ENCODE assay signal across 21 cellular contexts in the genomic region with DNA sequence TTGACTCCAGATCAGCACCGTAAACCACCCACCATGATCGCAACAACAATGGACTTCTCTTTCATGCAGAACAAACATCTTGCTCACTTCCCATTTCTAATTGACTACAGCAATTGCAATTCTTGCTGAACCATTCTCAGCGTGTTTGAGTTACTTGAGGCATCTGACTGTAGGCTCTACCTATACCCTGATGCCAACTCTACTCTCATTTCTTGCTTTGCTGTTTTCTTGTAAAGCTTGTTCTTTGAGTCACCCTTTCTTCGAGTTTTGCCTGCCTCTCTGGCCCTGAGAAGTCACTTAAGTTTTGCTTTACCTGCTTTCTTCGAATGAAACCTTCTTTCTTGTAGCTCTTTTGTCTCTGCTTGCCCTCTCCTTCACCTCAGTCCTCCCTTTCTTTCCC.
DNase-seq lines count a peak whose midpoint lies in the region; ATAC-seq, FAIRE-seq and TF ChIP-seq lines count a peak whose summit lies in the region.
"Had no signal": no experiment of that assay in that cellular context is flagged by ENCODE, and none has a peak within 500 bp of the region (broad histone marks: within the 10 kb centered on the region; RNA-seq: fewer than 3 reads in every experiment).

No MANE protein-coding gene starts in this region.

- H4K20me1 ChIP-seq in GM12878 (ENCODE audit: control insufficient read depth, insufficient read depth) (no peaks in the 10 kb centered on the region), osteoblast (ENCODE audit: insufficient read depth, low read length) (no peaks in the 10 kb centered on the region)

- no peak overlapping the region for H3K27ac ChIP-seq in GM12878 (ENCODE audit: control insufficient read depth, insufficient read depth)
- H3K27ac ChIP-seq in osteoblast (ENCODE audit: low read depth, low read length), result no peak overlapping the region
- H3K27ac ChIP-seq: 22Rv1, C4-2B had no signal

- ATAC-seq in GM12878, result peak; percentile 24; the same call in 1 of the 3 replicates
- ATAC-seq: HCT116, SK-N-SH treated with all-trans-retinoic acid at 6 μM for 48 hours had no signal

- BruUV-seq in GM12878 (replicated peaks; lab: Mats Ljungman, UMichigan), result no TSS peak

- DNase-seq in DMS79 treated with DMSO at 0.1 percent for 48 hours (lab: John Stamatoyannopoulos, UW) (peak; percentile 11), DMS79 (lab: John Stamatoyannopoulos, UW) (no peak), HFFc6 (no peak), GM12878 (ENCODE audit: low read depth, low spot score) (no peak), osteoblast (ENCODE audit: insufficient read length, low spot score, missing footprints) (no peak), iPS-NIHi7 (ENCODE audit: extremely low spot score) (no peak), GM13977 (ENCODE audit: low spot score) (no peak)
- DNase-seq: CD8-positive, alpha-beta memory T cell; DMS 273 treated with DMSO at 0.1 percent for 48 hours; DND-41; Karpas-422; NCI-H1105 treated with DMSO at 0.1 percent for 48 hours; NCI-H2029; NCI-H2227 treated with DMSO at 0.1 percent for 48 hours; NCI-H69 had no signal

- H3K4me2 ChIP-seq in GM12878 (ENCODE audit: control insufficient read depth, insufficient read depth) (no peak overlapping the region), osteoblast (ENCODE audit: insufficient read depth, low read length) (no peak overlapping the region)

- no peak for TF ChIP-seq RAD21 in GM12878 (IDR thresholded peaks at IDR 0.05; ENCODE audit: insufficient read depth, low read depth, low read length)

- no peaks in the 10 kb centered on the region for H3K36me3 Mint-ChIP-seq in HFFc6 (ENCODE audit: low read depth)
- H3K36me3 Mint-ChIP-seq: CD8-positive, alpha-beta memory T cell had no signal

- TF ChIP-seq CTCF in HFFc6 (IDR thresholded peaks at IDR 0.05) (no peak), GM12878 (IDR thresholded peaks at IDR 0.05 in 2 of 3, conservative IDR thresholded peaks at IDR 0.05 in 1 of 3; ENCODE audit: control insufficient read depth in 2 of 3, extremely low read depth in 1 of 3, insufficient read depth in 1 of 3, low read depth in 3 of 3, low read length in 3 of 3) (no peak), osteoblast (IDR thresholded peaks at IDR 0.05; ENCODE audit: extremely low read depth, low read depth, low read length) (no peak), GM13977 (IDR thresholded peaks at IDR 0.05; ENCODE audit: extremely low read depth, insufficient read depth, missing control alignments) (no peak)

- in situ Hi-C loops in GM12878 (cut with MboI), result no loop called here
- in situ Hi-C loops in GM13977 (cut with MboI; ENCODE audit: low pct_unique_long_range_greater_than_20kb, low sequenced_read_pairs, unreplicated experiment), result no loop called here

- intact Hi-C loops in GM12878 (cut with micrococcal nuclease; ENCODE audit: unreplicated experiment), result no loop called here

- no peaks in the 10 kb centered on the region for H3K27me3 ChIP-seq in GM12878 (replicated peaks in 1 of 2; ENCODE audit: control insufficient read depth in 2 of 2, insufficient read depth in 2 of 2, low read length in 1 of 2)
- no peaks in the 10 kb centered on the region for H3K27me3 ChIP-seq in osteoblast (ENCODE audit: insufficient read depth, low read length)

- TF ChIP-seq POLR2A in GM12878 (IDR thresholded peaks at IDR 0.05; ENCODE audit: low read depth, low read length), result no peak

- H3K9me3 Mint-ChIP-seq in HFFc6, result no peaks in the 10 kb centered on the region
- H3K9me3 Mint-ChIP-seq: CD8-positive, alpha-beta memory T cell had no signal

- H3K27ac Mint-ChIP-seq in HFFc6, result 0 out of 2 replicates have a peak overlapping the region, but pooled peaks have one; percentile 6
- H3K27ac Mint-ChIP-seq: B cell had no signal

- no peaks in the 10 kb centered on the region for H3K4me1 ChIP-seq in GM12878 (ENCODE audit: control insufficient read depth, insufficient read depth, low read length)
- peaks cover 38% of the 10 kb centered on the region for H3K4me1 ChIP-seq in osteoblast (ENCODE audit: insufficient read depth, low read length)

- POLR2A ChIA-PET in GM12878 (lab: Charles Lee), result no interaction called here

- H3K9ac ChIP-seq in GM12878 (ENCODE audit: control insufficient read depth, insufficient read depth, low read length), result no peak overlapping the region

- RAD21 ChIA-PET in GM12878 (lab: Charles Lee; ENCODE audit: unreplicated experiment), result interaction anchor here (0.8 to 1.2 kb wide), 2 partner anchors 19 to 273 kb away, joined by 3 read pairs; no protein-coding TSS in a partner anchor

- CTCF ChIA-PET in GM12878 (lab: Yijun Ruan, JAX), result interaction anchor here (0.6 kb wide), 1 partner anchor 95 kb away, joined by 7 read pairs; no protein-coding TSS in a partner anchor

- TF ChIP-seq EP300 in GM12878 (IDR thresholded peaks at IDR 0.05; ENCODE audit: borderline replicate concordance in 1 of 2, control insufficient read depth in 1 of 2, low read depth in 2 of 2, low read length in 2 of 2), result no peak

- H3K4me3 ChIP-seq in GM12878 (no peak overlapping the region), osteoblast (ENCODE audit: insufficient read depth, low read length) (no peak overlapping the region)

- H3K9me3 ChIP-seq in GM12878 (replicated peaks; ENCODE audit: control insufficient read depth, insufficient read depth, low read length) (no peaks in the 10 kb centered on the region), osteoblast (ENCODE audit: low read depth, low read length) (no peaks in the 10 kb centered on the region)

- H3K4me3 Mint-ChIP-seq in HFFc6, result no peak overlapping the region
- H3K4me3 Mint-ChIP-seq: B cell; CD8-positive, alpha-beta memory T cell had no signal

- H3K36me3 ChIP-seq in GM12878 (ENCODE audit: control insufficient read depth in 2 of 2, insufficient read depth in 2 of 2, low read length in 1 of 2), result no peaks in the 10 kb centered on the region
- H3K36me3 ChIP-seq in osteoblast (ENCODE audit: insufficient read depth, low read length), result no peaks in the 10 kb centered on the region

- no peaks in the 10 kb centered on the region for H3K27me3 Mint-ChIP-seq in HFFc6 (ENCODE audit: insufficient read depth)
- H3K27me3 Mint-ChIP-seq: B cell; CD8-positive, alpha-beta memory T cell had no signal

- H3K4me1 Mint-ChIP-seq in HFFc6 (ENCODE audit: low read depth), result peaks cover 58% of the 10 kb centered on the region
- H3K4me1 Mint-ChIP-seq: B cell; CD8-positive, alpha-beta memory T cell had no signal

- H3K79me2 ChIP-seq in GM12878 (ENCODE audit: control insufficient read depth, insufficient read depth, low read length) (no peaks in the 10 kb centered on the region), osteoblast (ENCODE audit: insufficient read depth, low read length) (no peaks in the 10 kb centered on the region)

- WGBS in GM12878 (ENCODE audit: insufficient coverage, insufficient replicate concordance, low lambda C conversion rate, missing lambda C conversion rate), result 2% methylated on average over 5 of the region's 5 CpGs

- SMC1A ChIA-PET in GM12878 (lab: Charles Lee; ENCODE audit: uncharacterized antibody, unreplicated experiment), result interaction anchor here (0.7 to 0.9 kb wide), 2 partner anchors 11 to 39 kb away, joined by 3 read pairs; no protein-coding TSS in a partner anchor

- no peak for FAIRE-seq in GM12878 (lab: Jason Lieb, UNC)
- FAIRE-seq: RCC 7860 had no signal

- no peak overlapping the region for H2AFZ ChIP-seq in GM12878 (ENCODE audit: control insufficient read depth, low read depth, low read length)
- H2AFZ ChIP-seq in osteoblast (ENCODE audit: low read length), result peak overlapping the region; percentile 47

TF ChIP-seq in GM12878, 131 proteins besides CTCF, POLR2A, EP300 and RAD21:
- TF ChIP-seq ZNF384 (IDR thresholded peaks at IDR 0.05; ENCODE audit: borderline replicate concordance, low read depth, low read length) (no peak), SPI1 (IDR thresholded peaks at IDR 0.05; ENCODE audit: borderline replicate concordance, insufficient read depth, low read depth, low read length) (peak; percentile 35; the same call in 1 of the 2 replicates)
